Comparison of ENCODE assay signal across 18 cellular contexts in the genomic region with DNA sequence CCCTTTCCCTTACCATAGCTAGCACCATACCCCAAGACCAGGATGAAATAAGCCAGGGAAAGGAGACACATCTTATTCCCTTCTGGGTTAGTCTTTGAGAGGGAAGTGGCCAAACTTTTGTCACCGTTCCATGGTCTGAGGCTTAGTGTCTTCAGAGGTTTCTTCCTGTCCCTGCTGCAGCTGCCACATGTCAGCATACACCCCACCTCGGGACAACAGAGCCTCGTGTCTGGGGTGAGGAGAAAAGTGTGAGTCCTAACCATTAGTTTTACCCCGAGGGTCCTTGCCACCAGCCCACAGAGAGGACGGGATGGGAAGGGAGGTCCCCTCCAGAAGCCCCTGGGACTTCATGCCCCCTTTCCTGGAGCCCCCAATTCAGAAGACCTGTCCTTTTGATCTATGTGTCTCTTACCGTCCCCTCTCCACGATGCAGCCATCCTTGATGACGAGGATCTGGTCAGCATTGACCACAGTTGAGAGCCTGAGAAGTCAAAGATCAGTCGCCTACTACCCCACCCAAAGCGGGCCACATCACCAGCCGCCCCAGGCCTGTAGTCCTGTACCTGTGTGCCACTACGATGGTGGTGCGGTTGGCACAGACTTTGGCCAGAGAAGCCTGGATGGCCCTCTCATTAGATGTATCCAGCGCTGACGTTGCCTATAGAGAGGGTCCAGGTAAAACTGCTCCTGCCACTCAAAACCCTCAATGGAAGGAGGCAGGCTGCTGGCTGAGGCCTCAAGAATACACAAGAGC. TPM values are rescaled to one million over a fixed set of nuclear protein-coding genes. Genes with fewer than 3 reads are reported as not detected.
A peak's percentile ranks its signal among the peaks of the same experiment; 100 is the strongest.
DNase-seq lines count a peak whose midpoint lies in the region; ATAC-seq and TF ChIP-seq lines count a peak whose summit lies in the region.
"Had no signal": no experiment of that assay in that cellular context is flagged by ENCODE, and none has a peak within 500 bp of the region (broad histone marks: within the 10 kb centered on the region; RNA-seq: fewer than 3 reads in every experiment).

No MANE protein-coding gene starts in this region.

- no peak for TF ChIP-seq CTCF in VCaP (conservative IDR thresholded peaks at IDR 0.05)
- TF ChIP-seq CTCF in thyroid gland (IDR thresholded peaks at IDR 0.05): no peak
- no peak for TF ChIP-seq CTCF in left lung (IDR thresholded peaks at IDR 0.05)

- DNase-seq in right cardiac atrium (peak in 2 of 3 donors; percentile 23 to 56), Right ventricle myocardium inferior (ENCODE audit: missing footprints) (no peak), immature natural killer cell (no peak), thyroid gland (no peak), ACHN (no peak), left lung (no peak)
- DNase-seq: AML-193; left cardiac atrium; mucosa of descending colon; NCI-H1092; NCI-H2171; NK-92 treated with Interleukin-12 subunit alpha and Interleukin-12 subunit beta, amount 100 ng/mL, for 24 hours; WERI-Rb-1 had no signal

- H3K4me3 ChIP-seq in right cardiac atrium (ENCODE audit: low read length) (no peak overlapping the region), thyroid gland (replicated peaks in 1 of 3) (no peak overlapping the region), left lung (no peak overlapping the region)
- H3K4me3 ChIP-seq: hepatocyte, mucosa of descending colon, SJSA1, suprapubic skin had no signal

- no peak overlapping the region for H3K27ac ChIP-seq in right cardiac atrium (ENCODE audit: low read length)
- peak overlapping the region; percentile 89 for H3K27ac ChIP-seq in VCaP
- peak overlapping the region in 2 of 3 donors; percentile 15 to 94 for H3K27ac ChIP-seq in thyroid gland
- H3K27ac ChIP-seq in left lung: no peak overlapping the region
- H3K27ac ChIP-seq: hepatocyte, SJSA1, suprapubic skin, WERI-Rb-1 had no signal

- H3K27ac Mint-ChIP-seq in immature natural killer cell: peak overlapping the region; percentile 75 to 90 (median 86)

- no peaks in the 10 kb centered on the region for H3K27me3 ChIP-seq in right cardiac atrium (ENCODE audit: control insufficient read depth, insufficient read depth)
- H3K27me3 ChIP-seq in thyroid gland: no peaks in the 10 kb centered on the region
- H3K27me3 ChIP-seq in left lung: no peaks in the 10 kb centered on the region
- H3K27me3 ChIP-seq: hepatocyte, SJSA1, suprapubic skin had no signal

- ATAC-seq in right cardiac atrium (no peak), Right ventricle myocardium inferior (no peak), GM18867 (IDR thresholded peaks at IDR 0.05; ENCODE audit: unreplicated experiment) (no peak), left lung (no peak)
- ATAC-seq: left cardiac atrium, mucosa of descending colon had no signal

- H3K27me3 Mint-ChIP-seq in immature natural killer cell (ENCODE audit: low read depth in 3 of 3): peaks cover 0 to 8% (median 0%) of the 10 kb centered on the region in 3 donors

- 81% methylated on average over 15 of the region's 15 CpGs for WGBS in right cardiac atrium
- WGBS in thyroid gland, 2 donors: 89 to 91% methylated on average over 11 to 15 of the region's 15 CpGs

- H3K4me1 Mint-ChIP-seq in immature natural killer cell: peaks cover 39 to 50% of the 10 kb centered on the region in 2 donors

- no peaks in the 10 kb centered on the region for H3K9me3 ChIP-seq in right cardiac atrium (ENCODE audit: control insufficient read depth, low read length)
- H3K9me3 ChIP-seq in thyroid gland: no peaks in the 10 kb centered on the region
- H3K9me3 ChIP-seq in left lung: no peaks in the 10 kb centered on the region
- H3K9me3 ChIP-seq: mucosa of descending colon, SJSA1, suprapubic skin had no signal

- peaks cover 0 to 1% (median 0%) of the 10 kb centered on the region in 6 donors for H3K9me3 Mint-ChIP-seq in immature natural killer cell

- H3K36me3 ChIP-seq in thyroid gland (peaks cover 27 to 58% of the 10 kb centered on the region in 2 donors), left lung (peaks cover 0 to 69% of the 10 kb centered on the region in 2 donors)

- H3K4me1 ChIP-seq in right cardiac atrium (ENCODE audit: control insufficient read depth, insufficient read depth, low read length) (peaks cover 10% of the 10 kb centered on the region), thyroid gland (peaks cover 17 to 27% of the 10 kb centered on the region in 2 donors), left lung (peaks cover 14 to 35% of the 10 kb centered on the region in 2 donors)

- peaks cover 0 to 10% (median 0%) of the 10 kb centered on the region in 3 donors for H3K36me3 Mint-ChIP-seq in immature natural killer cell

- no peak for TF ChIP-seq POLR2A in thyroid gland (IDR thresholded peaks at IDR 0.05)

- intact Hi-C loops in right cardiac atrium (cut with DNase I): loop anchor here in 2 of 4 donors (5.0 kb wide), 2 partner anchors 33 to 38 kb away; a partner anchor contains a TSS
- intact Hi-C loops in Right ventricle myocardium inferior (cut with DNase I): no loop called here
- intact Hi-C loops in thyroid gland (cut with DNase I): loop anchor here (5.0 kb wide), 1 partner anchor 33 kb away; a partner anchor contains a TSS
- intact Hi-C loops in left lung (cut with DNase I): no loop called here

- in situ Hi-C loops in ACHN (cut with HindIII; ENCODE audit: low pct_ligation_motif_present, low pct_unique_long_range_greater_than_20kb, low sequenced_read_pairs): no loop called here

- peak overlapping the region; percentile 14 to 61 (median 48) for H3K4me3 Mint-ChIP-seq in immature natural killer cell

RNA-seq across cellular contexts. Expression of a gene that starts 3.4 kb away (rescaled TPM):
- 10 to 100 TPM; 21.8 to 28.9 (median 22.8) TPM for total RNA-seq in right cardiac atrium
- 23.9 TPM for polyA plus RNA-seq in right cardiac atrium
- total RNA-seq in Right ventricle myocardium inferior: 24.3 TPM
- polyA plus RNA-seq in immature natural killer cell: 100 to 1,000 TPM in 2 of 3 donors, 10 to 100 TPM in 1; 95.4 to 128 (median 102) TPM
- total RNA-seq in thyroid gland: 100 to 1,000 TPM in 2 of 4 donors, 10 to 100 TPM in 2; 78.7 to 131 (median 92.0) TPM
- total RNA-seq in left lung: 10 to 100 TPM; 28.5 to 40.8 TPM

RNA-seq across cellular contexts. Expression of a gene that starts 8.8 kb away (rescaled TPM):
- total RNA-seq in right cardiac atrium (10 to 100 TPM; 19.4 to 30.5 (median 23.5) TPM), Right ventricle myocardium inferior (31.4 TPM), thyroid gland (10 to 100 TPM; 29.6 to 96.8 (median 63.6) TPM), left lung (10 to 100 TPM; 24.3 to 45.3 TPM)
- polyA plus RNA-seq in right cardiac atrium (23.4 TPM), immature natural killer cell (1 to 10 TPM in 2 of 3 donors, under 1 TPM in 1; 0.21 to 3.7 (median 1.2) TPM)

RNA-seq across cellular contexts. Expression of a gene that starts 19.4 kb away (rescaled TPM):
- total RNA-seq in right cardiac atrium: 10 to 100 TPM; 69.2 to 78.5 (median 77.3) TPM
- polyA plus RNA-seq in right cardiac atrium: 43.1 TPM
- 79.4 TPM for total RNA-seq in Right ventricle myocardium inferior
- 10 to 100 TPM in 2 of 3 donors, 1 to 10 TPM in 1; 8.6 to 31.9 (median 14.8) TPM for polyA plus RNA-seq in immature natural killer cell
- 10 to 100 TPM; 48.8 to 59.3 (median 54.6) TPM for total RNA-seq in thyroid gland
- 10 to 100 TPM; 53.6 to 58.9 TPM for total RNA-seq in left lung

RNA-seq across cellular contexts. Expression of a gene that starts 19.6 kb away (rescaled TPM):
- total RNA-seq in right cardiac atrium (10 to 100 TPM; 14.9 to 32.0 (median 27.2) TPM), Right ventricle myocardium inferior (26.6 TPM), thyroid gland (10 to 100 TPM; 38.1 to 66.4 (median 45.5) TPM), left lung (10 to 100 TPM; 34.5 to 36.5 TPM)
- polyA plus RNA-seq in right cardiac atrium (20.1 TPM), immature natural killer cell (10 to 100 TPM; 11.5 to 28.6 (median 22.4) TPM)

RNA-seq across cellular contexts. Expression of a gene that starts 31.9 kb away (rescaled TPM):
- 10 to 100 TPM; 35.2 to 47.3 (median 40.2) TPM for total RNA-seq in right cardiac atrium
- 22.0 TPM for polyA plus RNA-seq in right cardiac atrium
- 37.4 TPM for total RNA-seq in Right ventricle myocardium inferior
- 10 to 100 TPM; 51.2 to 88.6 (median 58.6) TPM for polyA plus RNA-seq in immature natural killer cell
- total RNA-seq in thyroid gland: 100 to 1,000 TPM in 2 of 4 donors, 10 to 100 TPM in 2; 82.3 to 122 (median 100) TPM
- total RNA-seq in left lung: 10 to 100 TPM; 84.6 to 85.4 TPM

Comparison
In these comparisons a context has a peak if more than half of its experiments do, and no peak if none do; other contexts are left out.
1. DNase-seq: peak in right cardiac atrium (2 of 3); none in Right ventricle myocardium inferior (single experiment), immature natural killer cell (0 of 3), thyroid gland (0 of 2), ACHN (single experiment) and left lung (0 of 2).
2. H3K27ac ChIP-seq: peak in VCaP (single experiment) and thyroid gland (2 of 3); none in right cardiac atrium (single experiment) and left lung (0 of 2).